ENCODE assay signal across 1 cellular context in genomic region chr2:218745559-218746469, GRCh38.
TF ChIP-seq lines count a peak whose summit lies in the region.

No MANE protein-coding gene starts in this region.

TF ChIP-seq in HepG2, 621 proteins besides CTCF, POLR2A, EP300 and RAD21 (continued from another document and continues in another):
- TF ChIP-seq STAT6 (CRISPR knock-in tag; IDR thresholded peaks at IDR 0.05; ENCODE audit: borderline replicate concordance) (no peak; the same call in 1 of the 2 replicates), ZBTB49 (CRISPR knock-in tag; IDR thresholded peaks at IDR 0.05; ENCODE audit: borderline replicate concordance) (no peak), PHB2 (IDR thresholded peaks at IDR 0.05; ENCODE audit: partially characterized antibody) (no peak), ZNF543 (CRISPR knock-in tag; IDR thresholded peaks at IDR 0.05) (peak; percentile 84), SALL2 (CRISPR knock-in tag; IDR thresholded peaks at IDR 0.05) (no peak), JUN (CRISPR knock-in tag; IDR thresholded peaks at IDR 0.05) (peak; percentile 25; the same call in 1 of the 2 replicates), ZNF121 (CRISPR knock-in tag; IDR thresholded peaks at IDR 0.05) (peak; percentile 47; the same call in 1 of the 2 replicates), ARNT2 (CRISPR knock-in tag; IDR thresholded peaks at IDR 0.05; ENCODE audit: low read depth) (no peak), CREB3 (CRISPR knock-in tag; IDR thresholded peaks at IDR 0.05) (no peak), DMAP1 (CRISPR knock-in tag; IDR thresholded peaks at IDR 0.05) (peak; percentile 62; the same call in 1 of the 2 replicates), SOX5 (CRISPR knock-in tag; IDR thresholded peaks at IDR 0.05; ENCODE audit: borderline replicate concordance) (peak; percentile 93), TARDBP (CRISPR knock-in tag; IDR thresholded peaks at IDR 0.05) (peak; percentile 83), HBP1 (CRISPR knock-in tag; IDR thresholded peaks at IDR 0.05; ENCODE audit: low read depth) (0 out of 2 replicates have a peak, but pooled peaks have one; percentile 17), ZBTB21 (CRISPR knock-in tag; IDR thresholded peaks at IDR 0.05) (no peak), ZBTB44 (CRISPR knock-in tag; IDR thresholded peaks at IDR 0.05) (no peak), SKI (IDR thresholded peaks at IDR 0.05; ENCODE audit: partially characterized antibody) (peak; percentile 12), SNAPC4 (CRISPR knock-in tag; IDR thresholded peaks at IDR 0.05) (no peak), RBM22 (optimal IDR thresholded peaks at IDR 0.05; ENCODE audit: low read length) (peak; percentile 81), SIX1 (CRISPR knock-in tag; IDR thresholded peaks at IDR 0.05; ENCODE audit: borderline replicate concordance) (peak; percentile 20; the same call in 1 of the 2 replicates), XRCC5 (optimal IDR thresholded peaks at IDR 0.05; ENCODE audit: low read length) (no peak), RARA (CRISPR knock-in tag; IDR thresholded peaks at IDR 0.05) (peak; percentile 58), KAT8 (CRISPR knock-in tag; IDR thresholded peaks at IDR 0.05) (peak; percentile 51; the same call in 1 of the 2 replicates), MEIS1 (CRISPR knock-in tag; IDR thresholded peaks at IDR 0.05; ENCODE audit: borderline replicate concordance) (peak; percentile 63; the same call in 1 of the 2 replicates), ZNF407 (CRISPR knock-in tag; IDR thresholded peaks at IDR 0.05; ENCODE audit: not compliant biosample characterization) (no peak), SALL1 (CRISPR knock-in tag; IDR thresholded peaks at IDR 0.05) (peak; percentile 75), SMARCC2 (IDR thresholded peaks at IDR 0.05) (no peak), EZH2 (conservative IDR thresholded peaks at IDR 0.05; ENCODE audit: low read depth, low read length) (no peak), BCL6 (CRISPR knock-in tag; IDR thresholded peaks at IDR 0.05) (peak; percentile 63), KDM3A (CRISPR knock-in tag; IDR thresholded peaks at IDR 0.05; ENCODE audit: low read depth) (no peak), SP1 (IDR thresholded peaks at IDR 0.05) (no peak), SP1 (CRISPR knock-in tag; IDR thresholded peaks at IDR 0.05) (no peak), KMT2A (CRISPR knock-in tag; IDR thresholded peaks at IDR 0.05) (peak; percentile 47; the same call in 1 of the 2 replicates), ZNF788 (CRISPR knock-in tag; IDR thresholded peaks at IDR 0.05; ENCODE audit: borderline replicate concordance) (peak; percentile 80; the same call in 1 of the 2 replicates), ZNF792 (CRISPR knock-in tag; IDR thresholded peaks at IDR 0.05) (peak; percentile 53), ZNF205 (CRISPR knock-in tag; IDR thresholded peaks at IDR 0.05) (peak; percentile 64; the same call in 1 of the 2 replicates), CREB1 (IDR thresholded peaks at IDR 0.05) (no peak), CREB1 (CRISPR knock-in tag; IDR thresholded peaks at IDR 0.05) (peak; percentile 54; the same call in 1 of the 2 replicates), ZNF33B (CRISPR knock-in tag; IDR thresholded peaks at IDR 0.05) (peak; percentile 86; the same call in 1 of the 2 replicates), NR2F6 (IDR thresholded peaks at IDR 0.05) (peak; percentile 49; the same call in 1 of the 2 replicates), NR2F6 (CRISPR knock-in tag; IDR thresholded peaks at IDR 0.05) (peak; percentile 53; the same call in 1 of the 2 replicates)
